28 cellular contexts compared by ENCODE assay signal in the genomic region with DNA sequence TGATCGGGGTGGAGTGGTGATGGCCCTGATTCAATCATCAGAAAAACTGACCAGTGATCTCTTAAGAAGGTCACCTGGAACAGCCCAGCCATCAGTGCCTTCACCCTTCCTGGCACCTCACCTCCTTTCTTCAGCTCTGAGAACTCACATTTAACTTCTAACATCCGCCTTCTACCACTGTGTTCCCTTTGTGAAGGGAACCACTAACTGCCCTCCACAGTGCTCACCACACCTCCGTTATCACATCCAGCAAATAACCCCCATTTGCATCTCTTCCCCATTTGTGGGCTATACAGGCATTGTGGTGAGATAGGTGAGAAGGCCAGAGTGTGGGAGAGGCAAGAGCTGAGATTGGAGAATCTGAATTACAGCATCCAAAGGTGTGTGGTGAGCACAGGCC.
"Had no signal": no experiment of that assay in that cellular context is flagged by ENCODE, and none has a peak within 500 bp of the region (broad histone marks: within the 10 kb centered on the region; RNA-seq: fewer than 3 reads in every experiment).

No MANE protein-coding gene starts in this region.

- H3K27me3 Mint-ChIP-seq: activated CD4-positive, alpha-beta memory T cell treated with anti-CD3 and anti-CD28 coated beads for 36 hours; activated CD8-positive, alpha-beta memory T cell treated with anti-CD3 and anti-CD28 coated beads, Interleukin-2, amount 10 ng/mL, durations not matched to agents 7 days and 5 days; activated naive CD4-positive, alpha-beta T cell treated with anti-CD3 and anti-CD28 coated beads, Interleukin-2, amount 50 U/mL, for 24 hours; T-helper 17 cell had no signal

- ATAC-seq: activated CD8-positive, alpha-beta memory T cell treated with anti-CD3 and anti-CD28 coated beads, Interleukin-2, amount 10 ng/mL, durations not matched to agents 7 days and 5 days; gastrocnemius medialis; sciatic nerve; T-helper 17 cell; upper lobe of right lung had no signal

- H3K9me3 ChIP-seq: colonic mucosa, esophagus squamous epithelium, gastrocnemius medialis, thyroid gland, upper lobe of right lung had no signal

- H3K4me3 ChIP-seq: colonic mucosa, dorsolateral prefrontal cortex, esophagus squamous epithelium, gastrocnemius medialis, thyroid gland, upper lobe of right lung had no signal

- H3K4me3 Mint-ChIP-seq: activated CD4-positive, alpha-beta memory T cell treated with anti-CD3 and anti-CD28 coated beads for 36 hours; activated CD8-positive, alpha-beta memory T cell treated with anti-CD3 and anti-CD28 coated beads, Interleukin-2, amount 10 ng/mL, durations not matched to agents 7 days and 5 days; activated naive CD4-positive, alpha-beta T cell treated with anti-CD3 and anti-CD28 coated beads, Interleukin-2, amount 50 U/mL, for 24 hours; activated T-helper 1 cell treated with anti-CD3 and anti-CD28 coated beads, Interleukin-12 subunit alpha, Interleukin-12 subunit beta, Interleukin-2, Interleukin-4 antibody, amounts not matched to agents 30 ng/mL and 10 ng/mL and 1 ng/mL, durations not matched to agents 14 hours and 24 hours and 36 hours; endodermal cell had no signal

- H3K36me3 ChIP-seq: colonic mucosa, esophagus squamous epithelium, gastrocnemius medialis, thyroid gland, upper lobe of right lung had no signal

- FAIRE-seq: astrocyte, small intestine had no signal

- H3K9me3 Mint-ChIP-seq: activated CD4-positive, alpha-beta memory T cell treated with anti-CD3 and anti-CD28 coated beads for 36 hours; activated naive CD4-positive, alpha-beta T cell treated with anti-CD3 and anti-CD28 coated beads, Interleukin-2, amount 50 U/mL, for 24 hours; endodermal cell had no signal

- H3K27ac Mint-ChIP-seq: activated CD4-positive, alpha-beta memory T cell treated with anti-CD3 and anti-CD28 coated beads for 36 hours; activated CD8-positive, alpha-beta memory T cell treated with anti-CD3 and anti-CD28 coated beads, Interleukin-2, amount 10 ng/mL, durations not matched to agents 7 days and 5 days; activated naive CD4-positive, alpha-beta T cell treated with anti-CD3 and anti-CD28 coated beads, Interleukin-2, amount 50 U/mL, for 24 hours; activated T-helper 1 cell treated with anti-CD3 and anti-CD28 coated beads, Interleukin-12 subunit alpha, Interleukin-12 subunit beta, Interleukin-2, Interleukin-4 antibody, amounts not matched to agents 30 ng/mL and 10 ng/mL and 1 ng/mL, durations not matched to agents 14 hours and 24 hours and 36 hours; endodermal cell; T-helper 17 cell had no signal

- H3K36me3 Mint-ChIP-seq: activated CD4-positive, alpha-beta memory T cell treated with anti-CD3 and anti-CD28 coated beads for 36 hours had no signal

- DNase-seq: activated CD4-positive, alpha-beta memory T cell treated with anti-CD3 and anti-CD28 coated beads for 36 hours; activated CD4-positive, alpha-beta T cell treated with anti-CD3 and anti-CD28 coated beads for 4 hours; activated CD4-positive, CD25-positive, alpha-beta regulatory T cell; activated CD8-positive, alpha-beta memory T cell treated with anti-CD3 and anti-CD28 coated beads, Interleukin-2, amount 10 ng/mL, durations not matched to agents 7 days and 5 days; activated gamma-delta T cell; activated T-cell treated with anti-CD3 and anti-CD28 coated beads for 4 hours; colonic mucosa; dorsolateral prefrontal cortex; endodermal cell; esophagus squamous epithelium; gastrocnemius medialis; hippocampal formation; left ventricle myocardium superior; mammary epithelial cell; midbrain; nucleus accumbens; small intestine; stimulated activated CD4-positive, alpha-beta T cell treated with anti-CD3 and anti-CD28 coated beads, Interleukin-2, amount 100 ng/mL, for 24 hours; stimulated activated naive CD4-positive, alpha-beta T cell; substantia nigra; SW 1271; T-helper 17 cell; thyroid gland; upper lobe of right lung had no signal

- H3K27ac ChIP-seq: colonic mucosa, dorsolateral prefrontal cortex, esophagus squamous epithelium, thyroid gland, upper lobe of right lung had no signal

- H3K4me1 ChIP-seq: colonic mucosa, esophagus squamous epithelium, thyroid gland, upper lobe of right lung had no signal

- H3K27me3 ChIP-seq: colonic mucosa, dorsolateral prefrontal cortex, esophagus squamous epithelium, gastrocnemius medialis, thyroid gland, upper lobe of right lung had no signal
